In genomic region chr20:39049684-39050554, GRCh38 we compare ENCODE assay signal across 8 cellular contexts.
DNase-seq lines count a peak whose midpoint lies in the region; TF ChIP-seq lines count a peak whose summit lies in the region.

No MANE protein-coding gene starts in this region.

- H3K4me1 Mint-ChIP-seq in T-helper 2 cell treated with Interferon-gamma antibody and Interleukin-4, amounts not matched to agents 5 μg/mL and 100 μg/mL, for 36 hours (ENCODE audit: low read depth), result peaks cover 6% of the 10 kb centered on the region

- H3K27ac ChIP-seq in ascending aorta, result peak overlapping the region; percentile 60 to 62

- TF ChIP-seq POLR2A in NB4 (IDR thresholded peaks at IDR 0.05; ENCODE audit: extremely low read depth, insufficient read length), result peak; percentile 27

- no peaks in the 10 kb centered on the region for H3K4me1 ChIP-seq in ascending aorta

- no peaks in the 10 kb centered on the region for H3K36me3 ChIP-seq in ascending aorta

- peak overlapping the region; percentile 62 for H3K4me3 ChIP-seq in GM12865 (ENCODE audit: low read depth, low read length)
- peak overlapping the region; percentile 69 for H3K4me3 ChIP-seq in NB4 (ENCODE audit: low read depth, low read length)
- peak overlapping the region; percentile 70 to 81 for H3K4me3 ChIP-seq in ascending aorta
- H3K4me3 ChIP-seq in retinal pigment epithelial cell (ENCODE audit: low read length), result peak overlapping the region; percentile 64

- intact Hi-C loops in ascending aorta (cut with DNase I), result loop anchor here (1.0 to 5.0 kb wide), 3 partner anchors 31 to 1912 kb away; partner anchors contain the start of gene DHX35

- H3K27me3 Mint-ChIP-seq in T-helper 2 cell treated with Interferon-gamma antibody and Interleukin-4, amounts not matched to agents 5 μg/mL and 100 μg/mL, for 36 hours (ENCODE audit: low read depth), result peaks cover 4% of the 10 kb centered on the region

- H3K27me3 ChIP-seq in ascending aorta, result no peaks in the 10 kb centered on the region

- DNase-seq in GM12865 (ENCODE audit: low read depth), result peak; percentile 87
- DNase-seq in HCEC 1CT, result peak; percentile 45
- peak; percentile 81 for DNase-seq in NB4 (ENCODE audit: low read depth)
- peak; percentile 79 for DNase-seq in T-helper 2 cell treated with Interferon-gamma antibody and Interleukin-4, amounts not matched to agents 5 μg/mL and 100 μg/mL, for 36 hours (ENCODE audit: low spot score)
- DNase-seq in ascending aorta (ENCODE audit: low spot score in 2 of 2), result peak in 1 of 2 donors; percentile 83
- DNase-seq in hippocampal formation (lab: John Stamatoyannopoulos, UW), result peak; percentile 17 to 64
- DNase-seq in retinal pigment epithelial cell (ENCODE audit: low read depth), result peak; percentile 7
- DNase-seq in GF-D8 (lab: John Stamatoyannopoulos, UW), result no peak

- no peaks in the 10 kb centered on the region for H3K9me3 Mint-ChIP-seq in T-helper 2 cell treated with Interferon-gamma antibody and Interleukin-4, amounts not matched to agents 5 μg/mL and 100 μg/mL, for 36 hours

- H3K4me3 Mint-ChIP-seq in T-helper 2 cell treated with Interferon-gamma antibody and Interleukin-4, amounts not matched to agents 5 μg/mL and 100 μg/mL, for 36 hours, result peak overlapping the region; percentile 89

- no peaks in the 10 kb centered on the region for H3K36me3 Mint-ChIP-seq in T-helper 2 cell treated with Interferon-gamma antibody and Interleukin-4, amounts not matched to agents 5 μg/mL and 100 μg/mL, for 36 hours (ENCODE audit: low read depth)

- peak overlapping the region; percentile 74 for H3K27ac Mint-ChIP-seq in T-helper 2 cell treated with Interferon-gamma antibody and Interleukin-4, amounts not matched to agents 5 μg/mL and 100 μg/mL, for 36 hours

- TF ChIP-seq CTCF in GM12865 (IDR thresholded peaks at IDR 0.05; ENCODE audit: insufficient read depth, low read depth, low read length, missing control alignments), result peak; percentile 99
- TF ChIP-seq CTCF in NB4 (IDR thresholded peaks at IDR 0.05; ENCODE audit: low read depth, low read length), result peak; percentile 91
- TF ChIP-seq CTCF in ascending aorta (IDR thresholded peaks at IDR 0.05), result peak; percentile 95 to 99 (median 99)
- peak; percentile 89 for TF ChIP-seq CTCF in retinal pigment epithelial cell (conservative IDR thresholded peaks at IDR 0.05; ENCODE audit: low read depth, low read length)

- H3K9me3 ChIP-seq in ascending aorta, result no peaks in the 10 kb centered on the region
